ENCODE assay signal across 1 cellular context in the genomic region with DNA sequence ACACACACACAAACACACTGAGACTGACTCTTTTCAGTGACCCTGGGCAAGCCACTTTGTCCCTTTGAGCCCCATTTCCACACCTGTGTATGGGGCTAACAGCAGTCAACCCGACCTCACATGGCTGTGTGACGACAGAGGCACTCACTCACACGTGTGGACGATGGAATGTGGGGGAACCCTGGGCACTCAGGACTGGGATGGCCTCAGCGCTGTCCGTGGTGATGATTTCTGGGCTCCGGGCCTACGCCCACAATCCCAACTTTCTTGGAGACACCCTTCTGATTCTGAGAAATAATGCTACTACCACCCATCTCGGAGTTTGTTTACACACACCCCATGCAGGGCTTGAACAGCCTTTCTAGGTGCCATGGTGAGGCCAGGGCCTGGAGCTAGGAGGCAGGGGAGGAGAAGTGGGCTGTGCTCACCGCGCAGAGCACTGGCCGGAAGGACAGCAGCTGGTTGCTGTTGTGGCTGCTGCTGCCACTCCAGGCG.
A peak's percentile ranks its signal among the peaks of the same experiment; 100 is the strongest.
TF ChIP-seq lines count a peak whose summit lies in the region.

No MANE protein-coding gene starts in this region.

TF ChIP-seq in SK-N-SH, 30 proteins besides CTCF, POLR2A, EP300 and RAD21:
- no peak for TF ChIP-seq POLR2AphosphoS5 (IDR thresholded peaks at IDR 0.05; ENCODE audit: low read depth, low read length)
- no peak for TF ChIP-seq EZH2phosphoT487 (IDR thresholded peaks at IDR 0.05; ENCODE audit: borderline replicate concordance, low read depth)
- 0 out of 2 replicates have a peak, but pooled peaks have one; percentile 29 for TF ChIP-seq FOXJ3 (CRISPR knock-in tag; IDR thresholded peaks at IDR 0.05)
- TF ChIP-seq, protein P1, sequence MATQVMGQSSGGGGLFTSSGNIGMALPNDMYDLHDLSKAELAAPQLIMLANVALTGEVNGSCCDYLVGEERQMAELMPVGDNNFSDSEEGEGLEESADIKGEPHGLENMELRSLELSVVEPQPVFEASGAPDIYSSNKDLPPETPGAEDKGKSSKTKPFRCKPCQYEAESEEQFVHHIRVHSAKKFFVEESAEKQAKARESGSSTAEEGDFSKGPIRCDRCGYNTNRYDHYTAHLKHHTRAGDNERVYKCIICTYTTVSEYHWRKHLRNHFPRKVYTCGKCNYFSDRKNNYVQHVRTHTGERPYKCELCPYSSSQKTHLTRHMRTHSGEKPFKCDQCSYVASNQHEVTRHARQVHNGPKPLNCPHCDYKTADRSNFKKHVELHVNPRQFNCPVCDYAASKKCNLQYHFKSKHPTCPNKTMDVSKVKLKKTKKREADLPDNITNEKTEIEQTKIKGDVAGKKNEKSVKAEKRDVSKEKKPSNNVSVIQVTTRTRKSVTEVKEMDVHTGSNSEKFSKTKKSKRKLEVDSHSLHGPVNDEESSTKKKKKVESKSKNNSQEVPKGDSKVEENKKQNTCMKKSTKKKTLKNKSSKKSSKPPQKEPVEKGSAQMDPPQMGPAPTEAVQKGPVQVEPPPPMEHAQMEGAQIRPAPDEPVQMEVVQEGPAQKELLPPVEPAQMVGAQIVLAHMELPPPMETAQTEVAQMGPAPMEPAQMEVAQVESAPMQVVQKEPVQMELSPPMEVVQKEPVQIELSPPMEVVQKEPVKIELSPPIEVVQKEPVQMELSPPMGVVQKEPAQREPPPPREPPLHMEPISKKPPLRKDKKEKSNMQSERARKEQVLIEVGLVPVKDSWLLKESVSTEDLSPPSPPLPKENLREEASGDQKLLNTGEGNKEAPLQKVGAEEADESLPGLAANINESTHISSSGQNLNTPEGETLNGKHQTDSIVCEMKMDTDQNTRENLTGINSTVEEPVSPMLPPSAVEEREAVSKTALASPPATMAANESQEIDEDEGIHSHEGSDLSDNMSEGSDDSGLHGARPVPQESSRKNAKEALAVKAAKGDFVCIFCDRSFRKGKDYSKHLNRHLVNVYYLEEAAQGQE (IDR thresholded peaks at IDR 0.05; ENCODE audit: low read depth, low read length) = peak; percentile 92
